8 cellular contexts compared by ENCODE assay signal in the genomic region with DNA sequence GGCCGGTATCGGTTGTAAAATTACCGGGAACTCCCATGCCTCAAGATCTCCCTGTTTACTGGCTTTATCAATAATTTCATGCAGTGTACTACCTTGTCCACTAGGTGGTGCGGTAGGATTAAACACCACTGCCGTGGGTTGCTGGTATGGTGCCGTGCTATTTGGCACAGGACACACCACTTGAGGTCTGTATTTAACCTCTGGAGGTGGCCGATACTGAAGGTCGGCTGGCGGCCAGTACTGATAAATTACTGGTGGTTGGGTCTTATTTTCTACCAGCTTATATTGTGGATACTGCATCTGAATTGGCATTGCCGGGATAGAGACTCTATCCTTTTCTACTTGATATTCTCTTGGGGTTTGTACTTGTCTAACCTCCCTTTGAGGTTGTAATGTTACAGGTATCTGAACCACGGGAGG. TPM values are rescaled to one million over a fixed set of nuclear protein-coding genes. Genes with fewer than 3 reads are reported as not detected.
DNase-seq lines count a peak whose midpoint lies in the region; ATAC-seq and TF ChIP-seq lines count a peak whose summit lies in the region.

No MANE protein-coding gene starts in this region.

- DNase-seq in NCI-H748 (lab: John Stamatoyannopoulos, UW; ENCODE audit: unreplicated experiment) (peak; percentile 92), dorsolateral prefrontal cortex (peak in 8 of 10 donors; percentile 59 to 79 (median 66)), lower lobe of right lung (peak; percentile 83)
- peak; percentile 60 for DNase-seq in activated CD4-positive, alpha-beta T cell treated with anti-CD3 and anti-CD28 coated beads, Interleukin-2, amount 50 U/mL, for 1 hour
- peak; percentile 45 to 61 (median 49) for DNase-seq in stimulated activated CD4-positive, alpha-beta T cell treated with anti-CD3 and anti-CD28 coated beads, TNF-alpha, amount 100 ng/mL, for 48 hours (ENCODE audit: low read depth in 3 of 3)

- intact Hi-C loops in dorsolateral prefrontal cortex (cut with DNase I) (loop anchor here (2.0 to 10.0 kb wide), 3 partner anchors 153 to 593 kb away; a partner anchor contains a TSS), lower lobe of right lung (cut with DNase I) (loop anchor here (10.0 kb wide), 1 partner anchor 233 kb away; no protein-coding TSS in a partner anchor)

- no peaks in the 10 kb centered on the region for H3K9me3 ChIP-seq in lower lobe of right lung

- peak overlapping the region in 1 of 59 donors; percentile 42 for H3K27ac ChIP-seq in dorsolateral prefrontal cortex
- H3K27ac ChIP-seq in lower lobe of right lung, result no peak overlapping the region

- peak; percentile 82 for TF ChIP-seq CTCF in GM12872 (IDR thresholded peaks at IDR 0.05; ENCODE audit: insufficient read depth, low read depth, low read length)
- TF ChIP-seq CTCF in dorsolateral prefrontal cortex (IDR thresholded peaks at IDR 0.05 in 54 of 56, conservative IDR thresholded peaks at IDR 0.05 in 2 of 56; ENCODE audit: low read depth in 1 of 56, partially characterized antibody in 56 of 56), result peak; percentile 76 to 98 (median 91)
- TF ChIP-seq CTCF in lower lobe of right lung (IDR thresholded peaks at IDR 0.05), result peak; percentile 91

- H3K4me1 ChIP-seq in lower lobe of right lung, result peaks cover 17% of the 10 kb centered on the region

- H3K27me3 ChIP-seq in dorsolateral prefrontal cortex, result no peaks in the 10 kb centered on the region
- H3K27me3 ChIP-seq in lower lobe of right lung (ENCODE audit: low read depth), result no peaks in the 10 kb centered on the region

- peak overlapping the region in 24 of 59 donors; percentile 1 to 41 (median 24) for H3K4me3 ChIP-seq in dorsolateral prefrontal cortex
- peak overlapping the region; percentile 7 for H3K4me3 ChIP-seq in lower lobe of right lung

- ATAC-seq in HG03575 (IDR thresholded peaks at IDR 0.05; ENCODE audit: extremely low read depth, insufficient number of reproducible peaks, low FRiP score, unreplicated experiment) (peak; percentile 61), lower lobe of right lung (peak; percentile 98 to 100), GM18873 (IDR thresholded peaks at IDR 0.05; ENCODE audit: low FRiP score, unreplicated experiment) (no peak)

- H3K36me3 ChIP-seq in lower lobe of right lung, result no peaks in the 10 kb centered on the region

RNA-seq across cellular contexts. Expression of a gene that starts 14.3 kb away (rescaled TPM):
- total RNA-seq in dorsolateral prefrontal cortex (1 to 10 TPM in 5 of 120 experiments, under 1 TPM in 8, not detected in 107; 0.40 to 2.0 (median 0.81) TPM), lower lobe of right lung (9.8 TPM)

RNA-seq across cellular contexts. Expression of a gene that starts 22.1 kb away (rescaled TPM):
- total RNA-seq in dorsolateral prefrontal cortex (10 to 100 TPM; 50.3 to 97.8 (median 77.4) TPM), lower lobe of right lung (64.5 TPM)

RNA-seq across cellular contexts. Expression of a gene that starts 27.7 kb away (rescaled TPM):
- 10 to 100 TPM; 33.3 to 56.8 (median 43.9) TPM for total RNA-seq in dorsolateral prefrontal cortex
- 84.0 TPM for total RNA-seq in lower lobe of right lung

RNA-seq across cellular contexts. Expression of a gene that starts 59.0 kb away (rescaled TPM):
- total RNA-seq in dorsolateral prefrontal cortex (1 to 10 TPM; 1.0 to 9.9 (median 3.9) TPM), lower lobe of right lung (2.4 TPM)
